In genomic region chr1:100065183-100065968, GRCh38 we compare ENCODE assay signal across 1 cellular context.
A peak's percentile ranks its signal among the peaks of the same experiment; 100 is the strongest.
TF ChIP-seq lines count a peak whose summit lies in the region.

No MANE protein-coding gene starts in this region.

TF ChIP-seq in K562, 482 proteins besides CTCF, POLR2A, EP300 and RAD21 (continued from another document and continues in another):
- TF ChIP-seq CREB3L1 (IDR thresholded peaks at IDR 0.05; ENCODE audit: borderline replicate concordance, low read depth): no peak
- no peak for TF ChIP-seq DDX20 (tag; IDR thresholded peaks at IDR 0.05; ENCODE audit: low read depth)
- TF ChIP-seq NONO (IDR thresholded peaks at IDR 0.05; ENCODE audit: low read depth in 2 of 2, low read length in 1 of 2): no peak
- no peak for TF ChIP-seq MEF2A (IDR thresholded peaks at IDR 0.05; ENCODE audit: control insufficient read depth, low read depth, low read length)
- no peak for TF ChIP-seq SMARCB1 (IDR thresholded peaks at IDR 0.05; ENCODE audit: insufficient read length, low read depth)
- TF ChIP-seq MLLT1 (IDR thresholded peaks at IDR 0.05): peak; percentile 32 to 81; a peak in 2 of 4 replicates
- TF ChIP-seq LARP7 (IDR thresholded peaks at IDR 0.05): peak; percentile 91
- no peak for TF ChIP-seq ESRRB (CRISPR knock-in tag; IDR thresholded peaks at IDR 0.05; ENCODE audit: borderline replicate concordance)
- no peak for TF ChIP-seq ZBTB12 (CRISPR knock-in tag; IDR thresholded peaks at IDR 0.05)
- TF ChIP-seq E2F6 (IDR thresholded peaks at IDR 0.05; ENCODE audit: borderline replicate concordance in 1 of 2, extremely low read depth in 1 of 2, insufficient read depth in 1 of 2, insufficient read length in 1 of 2, low read depth in 1 of 2, low read length in 1 of 2, poor library complexity in 1 of 2, severe bottlenecking in 1 of 2): no peak
- peak; percentile 85; the same call in 1 of the 2 replicates for TF ChIP-seq ZBTB26 (CRISPR knock-in tag; IDR thresholded peaks at IDR 0.05)
- TF ChIP-seq SMAD2 (IDR thresholded peaks at IDR 0.05; ENCODE audit: low read depth, low read length): no peak
- TF ChIP-seq POU5F1 (IDR thresholded peaks at IDR 0.05; ENCODE audit: borderline replicate concordance, low read depth, low read length, partially characterized antibody): no peak
- peak; percentile 55; the same call in 1 of the 2 replicates for TF ChIP-seq THRB (CRISPR knock-in tag; conservative IDR thresholded peaks at IDR 0.05)
- TF ChIP-seq ETV5 (CRISPR knock-in tag; IDR thresholded peaks at IDR 0.05; ENCODE audit: low read depth): no peak
- TF ChIP-seq CCNT2 (IDR thresholded peaks at IDR 0.05; ENCODE audit: borderline replicate concordance, extremely low read depth, insufficient read length, low read depth, low read length): no peak
- no peak for TF ChIP-seq STAG1 (CRISPR knock-in tag; IDR thresholded peaks at IDR 0.05; ENCODE audit: borderline replicate concordance)
- 0 out of 4 replicates have a peak, but pooled peaks of 1 of the 2 experiments have one; percentile 64 for TF ChIP-seq CSDE1 (IDR thresholded peaks at IDR 0.05)
- no peak for TF ChIP-seq FOXO4 (CRISPR knock-in tag; IDR thresholded peaks at IDR 0.05)
- TF ChIP-seq OTX1 (CRISPR knock-in tag; IDR thresholded peaks at IDR 0.05): peak; percentile 52; the same call in 1 of the 2 replicates
- TF ChIP-seq TRIM25 (IDR thresholded peaks at IDR 0.05; ENCODE audit: borderline replicate concordance): 0 out of 2 replicates have a peak, but pooled peaks have one; percentile 47
- TF ChIP-seq MTA1 (IDR thresholded peaks at IDR 0.05; ENCODE audit: borderline replicate concordance): peak; percentile 89
- TF ChIP-seq MCM7 (IDR thresholded peaks at IDR 0.05): 0 out of 4 replicates have a peak, but pooled peaks of 1 of the 2 experiments have one; percentile 61
- no peak for TF ChIP-seq ZC3H4 (CRISPR knock-in tag; IDR thresholded peaks at IDR 0.05; ENCODE audit: borderline replicate concordance)
- TF ChIP-seq YY1 (IDR thresholded peaks at IDR 0.05; ENCODE audit: borderline replicate concordance in 1 of 3, control insufficient read depth in 1 of 3, extremely low read depth in 1 of 3, insufficient read depth in 3 of 3, insufficient read length in 1 of 3, insufficient replicate concordance in 2 of 3, low read depth in 1 of 3, low read length in 2 of 3): no peak
- peak; percentile 64; the same call in 1 of the 2 replicates for TF ChIP-seq DPF2 (IDR thresholded peaks at IDR 0.05)
- TF ChIP-seq ARID2 (IDR thresholded peaks at IDR 0.05): peak; percentile 44; the same call in 1 of the 2 replicates
- 0 out of 2 replicates have a peak, but pooled peaks have one; percentile 35 for TF ChIP-seq PHB2 (IDR thresholded peaks at IDR 0.05; ENCODE audit: low read depth)
- peak; percentile 40 for TF ChIP-seq ASH1L (IDR thresholded peaks at IDR 0.05; ENCODE audit: borderline replicate concordance, low read depth, partially characterized antibody)
- no peak for TF ChIP-seq CREM (IDR thresholded peaks at IDR 0.05; ENCODE audit: low read depth)
- no peak for TF ChIP-seq ZNF586 (CRISPR knock-in tag; conservative IDR thresholded peaks at IDR 0.05)
- TF ChIP-seq HDAC3 (IDR thresholded peaks at IDR 0.05; ENCODE audit: borderline replicate concordance, partially characterized antibody): no peak
- no peak for TF ChIP-seq DMBX1 (CRISPR knock-in tag; IDR thresholded peaks at IDR 0.05; ENCODE audit: borderline replicate concordance)
- TF ChIP-seq SLC30A9 (CRISPR knock-in tag; IDR thresholded peaks at IDR 0.05): no peak
- no peak for TF ChIP-seq NFIC (IDR thresholded peaks at IDR 0.05)
- TF ChIP-seq ZNF23 (CRISPR knock-in tag; IDR thresholded peaks at IDR 0.05): no peak
- TF ChIP-seq GATAD2A (IDR thresholded peaks at IDR 0.05): peak; percentile 70; the same call in 1 of the 2 replicates
- no peak for TF ChIP-seq ZNF707 (CRISPR knock-in tag; conservative IDR thresholded peaks at IDR 0.05)
- no peak for TF ChIP-seq ZNF785 (CRISPR knock-in tag; IDR thresholded peaks at IDR 0.05)
- TF ChIP-seq MXD1 (CRISPR knock-in tag; IDR thresholded peaks at IDR 0.05; ENCODE audit: borderline replicate concordance, poor library complexity, severe bottlenecking): no peak
- TF ChIP-seq E2F5 (CRISPR knock-in tag; IDR thresholded peaks at IDR 0.05): no peak
- peak; percentile 76 for TF ChIP-seq NCOA4 (IDR thresholded peaks at IDR 0.05; ENCODE audit: partially characterized antibody)
- TF ChIP-seq AFF1 (IDR thresholded peaks at IDR 0.05; ENCODE audit: low read depth in 1 of 2, partially characterized antibody in 2 of 2): peak in 1 of 2 experiments; percentile 66
- no peak for TF ChIP-seq PRPF4 (IDR thresholded peaks at IDR 0.05; ENCODE audit: insufficient read depth, low read depth, low read length, poor library complexity, severe bottlenecking)
- no peak for TF ChIP-seq SMAD3 (CRISPR knock-in tag; conservative IDR thresholded peaks at IDR 0.05)
- TF ChIP-seq XRCC3 (IDR thresholded peaks at IDR 0.05): no peak
- TF ChIP-seq MAX (CRISPR knock-in tag; IDR thresholded peaks at IDR 0.05): no peak
- TF ChIP-seq KDM2B (CRISPR knock-in tag; IDR thresholded peaks at IDR 0.05): no peak
- TF ChIP-seq TEAD4 (IDR thresholded peaks at IDR 0.05; ENCODE audit: low read length): no peak
- no peak for TF ChIP-seq TEAD4 (CRISPR knock-in tag; IDR thresholded peaks at IDR 0.05; ENCODE audit: borderline replicate concordance)
